Comparison of ENCODE assay signal across 8 cellular contexts in genomic region chr21:41953831-41954653, GRCh38. TPM values are rescaled to one million over a fixed set of nuclear protein-coding genes. Genes with fewer than 3 reads are reported as not detected.
DNase-seq lines count a peak whose midpoint lies in the region; ATAC-seq and TF ChIP-seq lines count a peak whose summit lies in the region.

C2CD2 (minus strand) TSS chr21:41954018; CDS start chr21:41953648, 370 bp downstream.

- DNase-seq in 8988T (peak; percentile 79), left lobe of liver (ENCODE audit: low spot score) (peak; percentile 73), NCI-H2171 (lab: John Stamatoyannopoulos, UW) (no peak)
- DNase-seq in stimulated activated CD4-positive, alpha-beta T cell treated with anti-CD3 and anti-CD28 coated beads, Interleukin-4, amount 100 ng/mL, for 4 hours = peak; percentile 30 to 52

- peaks cover 5% of the 10 kb centered on the region for H3K27me3 Mint-ChIP-seq in dendritic cell treated with granulocyte-macrophage colony-stimulating factor and Interleukin-4, amounts not matched to agents 40 ng/mL and 50 ng/mL, for 4 days

- peak within 1 kb of the TSS; percentile 79 for H3K4me3 Mint-ChIP-seq in dendritic cell treated with granulocyte-macrophage colony-stimulating factor and Interleukin-4, amounts not matched to agents 40 ng/mL and 50 ng/mL, for 4 days

- peaks cover 38% of the 10 kb centered on the region for H3K36me3 Mint-ChIP-seq in dendritic cell treated with granulocyte-macrophage colony-stimulating factor and Interleukin-4, amounts not matched to agents 40 ng/mL and 50 ng/mL, for 4 days (ENCODE audit: low read depth)

- peak; percentile 39 for ATAC-seq in HG03103 (IDR thresholded peaks at IDR 0.05; ENCODE audit: low read depth, unreplicated experiment)
- ATAC-seq in SK-N-SH treated with all-trans-retinoic acid at 6 μM for 48 hours = peak; percentile 56
- peak; percentile 90 for ATAC-seq in left lobe of liver

- H3K27ac Mint-ChIP-seq in dendritic cell treated with granulocyte-macrophage colony-stimulating factor and Interleukin-4, amounts not matched to agents 40 ng/mL and 50 ng/mL, for 4 days = peak within 1 kb of the TSS; percentile 73

- peaks cover 55% of the 10 kb centered on the region for H3K4me1 Mint-ChIP-seq in dendritic cell treated with granulocyte-macrophage colony-stimulating factor and Interleukin-4, amounts not matched to agents 40 ng/mL and 50 ng/mL, for 4 days (ENCODE audit: low read depth)

- intact Hi-C loops in dendritic cell treated with granulocyte-macrophage colony-stimulating factor and Interleukin-4, amounts not matched to agents 40 ng/mL and 50 ng/mL, for 4 days (cut with micrococcal nuclease) = loop anchor here (2.0 to 10.0 kb wide), 3 partner anchors 27 to 161 kb away; partner anchors contain the start of gene ZBTB21

- H3K9me3 Mint-ChIP-seq in dendritic cell treated with granulocyte-macrophage colony-stimulating factor and Interleukin-4, amounts not matched to agents 40 ng/mL and 50 ng/mL, for 4 days = no peaks in the 10 kb centered on the region

- peak within 1 kb of the TSS; percentile 77; the same call in 1 of the 2 replicates for H3K4me3 ChIP-seq in GM08714 (ENCODE audit: low read length)

TF ChIP-seq in SK-N-SH treated with all-trans-retinoic acid at 6 μM for 48 hours, 23 proteins besides CTCF, POLR2A, EP300 and RAD21:
- TF ChIP-seq TSHZ2 (CRISPR knock-in tag; IDR thresholded peaks at IDR 0.05) = peak; percentile 34; the same call in 1 of the 2 replicates
- no peak for TF ChIP-seq CREB5 (CRISPR knock-in tag; IDR thresholded peaks at IDR 0.05; ENCODE audit: low read depth)

RNA-seq across cellular contexts. Expression of gene C2CD2, which starts in this region (rescaled TPM):
- 10.5 TPM for total RNA-seq in left lobe of liver

Comparison
In these comparisons a context has a peak if more than half of its experiments do, and no peak if none do; other contexts are left out.
1. ATAC-seq: peak in every context shown above with its lines; median percentile 90 in left lobe of liver; 56 in SK-N-SH treated with all-trans-retinoic acid at 6 μM for 48 hours; 39 in HG03103.